In genomic region chrX:2631743-2632532, GRCh38 we compare ENCODE assay signal across 15 cellular contexts. TPM values are rescaled to one million over a fixed set of nuclear protein-coding genes. Genes with fewer than 3 reads are reported as not detected.
DNase-seq lines count a peak whose midpoint lies in the region; ATAC-seq, FAIRE-seq and TF ChIP-seq lines count a peak whose summit lies in the region.
"Had no signal": no experiment of that assay in that cellular context is flagged by ENCODE, and none has a peak within 500 bp of the region (broad histone marks: within the 10 kb centered on the region; RNA-seq: fewer than 3 reads in every experiment).

No MANE protein-coding gene starts in this region.

- peak; percentile 78 for FAIRE-seq in GM12891 (lab: Jason Lieb, UNC)

- peak overlapping the region in 9 of 11 experiments; percentile 82 to 93 (median 92); a peak in 18 of 22 replicates for H3K27ac ChIP-seq in BLaER1 treated with 17β-estradiol and CSF1 and Interleukin-3, amounts not matched to agents 10 nM and 100 nM
- H3K27ac ChIP-seq: cardiac muscle cell had no signal

- H3K27ac Mint-ChIP-seq in T-helper 17 cell = peak overlapping the region; percentile 91

- H3K4me1 Mint-ChIP-seq in T-helper 17 cell = peaks cover 16% of the 10 kb centered on the region

- H3K4me2 ChIP-seq in BLaER1 treated with 17β-estradiol and CSF1 and Interleukin-3, amounts not matched to agents 10 nM and 100 nM = peak overlapping the region in 3 of 11 experiments; percentile 5 to 16 (median 6); a peak in 1 of 22 replicates

- no peaks in the 10 kb centered on the region for H3K27me3 Mint-ChIP-seq in T-helper 17 cell

- H3K36me3 Mint-ChIP-seq in T-helper 17 cell (ENCODE audit: low read depth) = peaks cover 2% of the 10 kb centered on the region

- peaks cover 36 to 62% (median 52%) of the 10 kb centered on the region in 11 experiments for H3K9me3 ChIP-seq in BLaER1 treated with 17β-estradiol and CSF1 and Interleukin-3, amounts not matched to agents 10 nM and 100 nM (replicated peaks in 1 of 11)
- H3K9me3 ChIP-seq in T-helper 17 cell (ENCODE audit: control insufficient read depth, low read length, poor library complexity, severe bottlenecking) = peaks cover 26% of the 10 kb centered on the region

- no peaks in the 10 kb centered on the region; a peak in 1 of 22 replicates for H4K20me1 ChIP-seq in BLaER1 treated with 17β-estradiol and CSF1 and Interleukin-3, amounts not matched to agents 10 nM and 100 nM

- H3K9ac ChIP-seq in BLaER1 treated with 17β-estradiol and CSF1 and Interleukin-3, amounts not matched to agents 10 nM and 100 nM = peak overlapping the region in 4 of 11 experiments; percentile 64 to 75 (median 74); a peak in 6 of 22 replicates

- H3K4me3 Mint-ChIP-seq in T-helper 17 cell = peak overlapping the region; percentile 67
- H3K4me3 Mint-ChIP-seq: activated T-helper 1 cell treated with anti-CD3 and anti-CD28 coated beads, Interleukin-12 subunit alpha, Interleukin-12 subunit beta, Interleukin-2, Interleukin-4 antibody, amounts not matched to agents 30 ng/mL and 10 ng/mL and 1 ng/mL, durations not matched to agents 14 hours and 24 hours and 36 hours had no signal

- H3K27me3 ChIP-seq in BLaER1 treated with 17β-estradiol and CSF1 and Interleukin-3, amounts not matched to agents 10 nM and 100 nM = no peaks in the 10 kb centered on the region
- H3K27me3 ChIP-seq: cardiac muscle cell, sigmoid colon had no signal

- ATAC-seq in T-helper 17 cell = no peak
- ATAC-seq: left cardiac atrium had no signal

- H3K4me1 ChIP-seq in BLaER1 treated with 17β-estradiol and CSF1 and Interleukin-3, amounts not matched to agents 10 nM and 100 nM = peaks cover 0 to 20% (median 9%) of the 10 kb centered on the region in 10 experiments; a peak in 8 of 20 replicates
- H3K4me1 ChIP-seq: sigmoid colon had no signal

- peak overlapping the region in 4 of 10 experiments; percentile 23 to 50 (median 28); a peak in 3 of 20 replicates for H3K4me3 ChIP-seq in BLaER1 treated with 17β-estradiol and CSF1 and Interleukin-3, amounts not matched to agents 10 nM and 100 nM
- H3K4me3 ChIP-seq: cardiac muscle cell, sigmoid colon had no signal

- no peak for TF ChIP-seq POLR2A in GM12891 (IDR thresholded peaks at IDR 0.05; ENCODE audit: low read depth, low read length)

- peaks cover 28 to 81% (median 39%) of the 10 kb centered on the region in 11 experiments for H3K36me3 ChIP-seq in BLaER1 treated with 17β-estradiol and CSF1 and Interleukin-3, amounts not matched to agents 10 nM and 100 nM
- H3K36me3 ChIP-seq: cardiac muscle cell had no signal

- no peak for DNase-seq in GM12891 (ENCODE audit: insufficient read length, low spot score)
- no peak for DNase-seq in T-helper 17 cell
- peak; percentile 4 for DNase-seq in kidney tubule cell (ENCODE audit: low spot score)
- DNase-seq in NCI-H524 (lab: John Stamatoyannopoulos, UW) = no peak
- DNase-seq in NCI-H748 (lab: John Stamatoyannopoulos, UW; ENCODE audit: unreplicated experiment) = no peak
- DNase-seq in NK-92 treated with Interleukin-12 subunit alpha and Interleukin-12 subunit beta, amount 100 ng/mL, for 24 hours (lab: John Stamatoyannopoulos, UW) = no peak
- no peak for DNase-seq in GDM1 (lab: John Stamatoyannopoulos, UW)
- DNase-seq: head of caudate nucleus, left cardiac atrium, NCI-H187 treated with DMSO at 0.1 percent for 48 hours, sigmoid colon, substantia nigra had no signal

TF ChIP-seq in GM12891, 5 proteins besides CTCF, POLR2A, EP300 and RAD21:
- TF ChIP-seq TAF1 (IDR thresholded peaks at IDR 0.05; ENCODE audit: low read depth, low read length) = no peak
- TF ChIP-seq SPI1 (IDR thresholded peaks at IDR 0.05; ENCODE audit: low read depth, low read length) = peak; percentile 26; the same call in 1 of the 2 replicates
- no peak for TF ChIP-seq POU2F2 (IDR thresholded peaks at IDR 0.05; ENCODE audit: low read depth, low read length)
- TF ChIP-seq POLR2AphosphoS5 (IDR thresholded peaks at IDR 0.05; ENCODE audit: low read depth, low read length) = no peak

RNA-seq across cellular contexts. Expression of gene CD99, which starts 59.2 kb away (rescaled TPM):
- polyA plus RNA-seq in GM12891 (2012; ENCODE audit: low read depth, missing spikeins) = 91.8 TPM
- 100 to 1,000 TPM; 227 to 275 TPM for total RNA-seq in T-helper 17 cell
